Comparison of ENCODE assay signal across 12 cellular contexts in the genomic region with DNA sequence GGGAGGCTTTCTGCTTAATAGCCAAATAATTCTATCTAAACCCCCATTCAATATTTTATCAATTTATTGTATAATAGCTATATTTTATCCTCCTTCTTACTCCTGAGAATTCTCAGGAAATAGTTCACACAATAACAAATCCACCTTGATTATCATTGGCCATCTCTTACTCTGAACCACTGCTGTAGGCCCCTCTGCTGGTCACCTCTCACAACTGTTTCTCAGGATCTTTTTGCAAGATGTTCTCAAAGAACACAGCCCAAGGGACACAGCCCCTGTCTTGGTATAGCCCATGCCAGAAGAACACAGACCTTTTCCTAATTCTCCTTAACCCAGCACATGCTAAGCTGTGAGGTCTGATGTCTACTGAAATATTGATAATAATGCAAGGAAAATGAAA.
DNase-seq lines count a peak whose midpoint lies in the region; ATAC-seq and TF ChIP-seq lines count a peak whose summit lies in the region.
"Had no signal": no experiment of that assay in that cellular context is flagged by ENCODE, and none has a peak within 500 bp of the region (broad histone marks: within the 10 kb centered on the region; RNA-seq: fewer than 3 reads in every experiment).

No MANE protein-coding gene starts in this region.

- H4K91ac ChIP-seq in trophoblast cell (ENCODE audit: low read depth, low read length): no peak overlapping the region

- no peak overlapping the region for H2BK5ac ChIP-seq in trophoblast cell (ENCODE audit: low read depth, low read length, poor library complexity)

- no peak overlapping the region for H2AK5ac ChIP-seq in trophoblast cell (ENCODE audit: low read length)

- TF ChIP-seq CTCF in astrocyte of the cerebellum (IDR thresholded peaks at IDR 0.05; ENCODE audit: low read depth, low read length, missing control alignments) (peak; percentile 42), mesothelial cell of epicardium (IDR thresholded peaks at IDR 0.05; ENCODE audit: unreplicated experiment) (peak; percentile 24)
- TF ChIP-seq CTCF in activated CD8-positive, alpha-beta T cell treated with anti-CD3 and anti-CD28 coated beads for 36 hours (IDR thresholded peaks at IDR 0.05): no peak

- H3K4me3 Mint-ChIP-seq in mesothelial cell of epicardium: no peak overlapping the region
- no peak overlapping the region for H3K4me3 Mint-ChIP-seq in activated CD8-positive, alpha-beta T cell treated with anti-CD3 and anti-CD28 coated beads for 36 hours

- CTCF ChIA-PET in activated CD8-positive, alpha-beta T cell treated with anti-CD3 and anti-CD28 coated beads for 36 hours (lab: Charles Lee): interaction anchor here (0.9 to 20.7 kb wide), 7 partner anchors 12 to 302 kb away, joined by 3 to 409 read pairs (median 23); no protein-coding TSS in a partner anchor

- H4K8ac ChIP-seq in trophoblast cell (ENCODE audit: low read depth, low read length): no peak overlapping the region

- H3K27me3 Mint-ChIP-seq in mesothelial cell of epicardium (ENCODE audit: low read depth): peaks cover 14% of the 10 kb centered on the region
- H3K27me3 Mint-ChIP-seq in activated CD8-positive, alpha-beta T cell treated with anti-CD3 and anti-CD28 coated beads for 36 hours: peaks cover 8% of the 10 kb centered on the region

- no peak overlapping the region for H2AFZ ChIP-seq in trophoblast cell (ENCODE audit: insufficient read depth, low read length, poor library complexity)

- peaks cover under 1% of the 10 kb centered on the region for H3K27me3 ChIP-seq in trophoblast cell (ENCODE audit: insufficient read depth, low read length)
- H3K27me3 ChIP-seq: uterus had no signal

- no peaks in the 10 kb centered on the region for H3K36me3 ChIP-seq in trophoblast cell (ENCODE audit: control insufficient read depth in 1 of 2, insufficient read depth in 2 of 2, low read length in 2 of 2)
- H3K36me3 ChIP-seq: prostate gland, uterus had no signal

- no peak overlapping the region for H3K27ac ChIP-seq in trophoblast cell (ENCODE audit: low read depth, low read length)
- H3K27ac ChIP-seq: prostate gland had no signal

- in situ Hi-C loops in astrocyte of the cerebellum (cut with HindIII; ENCODE audit: low sequenced_read_pairs): loop anchor here (10.0 to 25.0 kb wide), 3 partner anchors 258 to 383 kb away; no protein-coding TSS in a partner anchor

- H3K18ac ChIP-seq in trophoblast cell (ENCODE audit: low read length): no peak overlapping the region

- H4K12ac ChIP-seq in trophoblast cell (ENCODE audit: low read depth, low read length): no peak overlapping the region

- POLR2A ChIA-PET in activated CD8-positive, alpha-beta T cell treated with anti-CD3 and anti-CD28 coated beads for 36 hours (lab: Charles Lee): interaction anchor here (0.6 kb wide), 1 partner anchor 781 kb away, joined by 3 read pairs; no protein-coding TSS in a partner anchor

- H3K9ac ChIP-seq in trophoblast cell (ENCODE audit: low read length): no peak overlapping the region

- no peaks in the 10 kb centered on the region for H3K36me3 Mint-ChIP-seq in mesothelial cell of epicardium
- no peaks in the 10 kb centered on the region for H3K36me3 Mint-ChIP-seq in activated CD8-positive, alpha-beta T cell treated with anti-CD3 and anti-CD28 coated beads for 36 hours (ENCODE audit: low read depth)

- H3K4me1 Mint-ChIP-seq in mesothelial cell of epicardium: peaks cover 30% of the 10 kb centered on the region
- peaks cover 2% of the 10 kb centered on the region for H3K4me1 Mint-ChIP-seq in activated CD8-positive, alpha-beta T cell treated with anti-CD3 and anti-CD28 coated beads for 36 hours (ENCODE audit: low read depth)

- H2BK12ac ChIP-seq in trophoblast cell (ENCODE audit: low read length): no peak overlapping the region

- H3K9me3 ChIP-seq in trophoblast cell (ENCODE audit: insufficient read depth, low read depth, low read length): no peaks in the 10 kb centered on the region
- H3K9me3 ChIP-seq: prostate gland, uterus had no signal

- H3K4me2 ChIP-seq in trophoblast cell (ENCODE audit: low read length): no peak overlapping the region

- no peak overlapping the region for H3K14ac ChIP-seq in trophoblast cell (ENCODE audit: low read length)

- H3K4ac ChIP-seq in trophoblast cell (ENCODE audit: low read depth, low read length): no peak overlapping the region

- no peaks in the 10 kb centered on the region for H3K4me1 ChIP-seq in trophoblast cell (ENCODE audit: control insufficient read depth in 1 of 2, insufficient read depth in 2 of 2, low read length in 2 of 2)
- H3K4me1 ChIP-seq: prostate gland had no signal

- DNase-seq in Daoy (ENCODE audit: low read depth): peak; percentile 11
- DNase-seq in NCI-H1105 (lab: John Stamatoyannopoulos, UW): peak; percentile 7
- DNase-seq in astrocyte of the cerebellum (ENCODE audit: low read depth): no peak
- DNase-seq in mesothelial cell of epicardium (ENCODE audit: low spot score in 2 of 2, unreplicated experiment in 2 of 2): no peak
- no peak for DNase-seq in GM19238 (ENCODE audit: insufficient read length, low spot score)
- DNase-seq in stimulated activated CD4-positive, alpha-beta T cell treated with anti-CD3 and anti-CD28 coated beads, Interleukin-4, amount 100 ng/mL, for 1 hour: no peak
- no peak for DNase-seq in activated CD8-positive, alpha-beta T cell treated with anti-CD3 and anti-CD28 coated beads for 36 hours
- no peak for DNase-seq in trophoblast cell
- DNase-seq: activated CD4-positive, alpha-beta T cell treated with anti-CD3 and anti-CD28 coated beads, Interleukin-2, amount 50 U/mL, for 4 hours; GOT3; uterus had no signal

- no peaks in the 10 kb centered on the region for H3K9me3 Mint-ChIP-seq in mesothelial cell of epicardium
- no peaks in the 10 kb centered on the region for H3K9me3 Mint-ChIP-seq in activated CD8-positive, alpha-beta T cell treated with anti-CD3 and anti-CD28 coated beads for 36 hours

- intact Hi-C loops in activated CD8-positive, alpha-beta T cell treated with anti-CD3 and anti-CD28 coated beads for 36 hours (cut with micrococcal nuclease): no loop called here

- no peak overlapping the region for H3K27ac Mint-ChIP-seq in mesothelial cell of epicardium
- no peak overlapping the region for H3K27ac Mint-ChIP-seq in activated CD8-positive, alpha-beta T cell treated with anti-CD3 and anti-CD28 coated beads for 36 hours

- H2BK120ac ChIP-seq in trophoblast cell (ENCODE audit: insufficient read depth, low read length, poor library complexity): no peak overlapping the region

- H3K23ac ChIP-seq in trophoblast cell (ENCODE audit: low read length): no peak overlapping the region

- ATAC-seq in activated CD8-positive, alpha-beta T cell treated with anti-CD3 and anti-CD28 coated beads for 36 hours: no peak

- H3K4me3 ChIP-seq in astrocyte of the cerebellum (ENCODE audit: low read depth, low read length): no peak overlapping the region
- H3K4me3 ChIP-seq in trophoblast cell (ENCODE audit: low read depth, low read length): no peak overlapping the region
- H3K4me3 ChIP-seq: prostate gland, uterus had no signal

- H3K79me1 ChIP-seq in trophoblast cell (ENCODE audit: low read length): no peaks in the 10 kb centered on the region

- no peaks in the 10 kb centered on the region for H3K79me2 ChIP-seq in trophoblast cell (ENCODE audit: control insufficient read depth, insufficient read depth, low read length, poor library complexity)

Comparison
In these comparisons a context has a peak if more than half of its experiments do, and no peak if none do; other contexts are left out.
1. DNase-seq: peak in Daoy (single experiment) and NCI-H1105 (single experiment); none in astrocyte of the cerebellum (single experiment), mesothelial cell of epicardium (0 of 2), GM19238 (single experiment), stimulated activated CD4-positive, alpha-beta T cell treated with anti-CD3 and anti-CD28 coated beads, Interleukin-4, amount 100 ng/mL, for 1 hour (single experiment), activated CD8-positive, alpha-beta T cell treated with anti-CD3 and anti-CD28 coated beads for 36 hours (single experiment) and trophoblast cell (0 of 2).